Comparison of ENCODE assay signal across 11 cellular contexts in genomic region chr5:177358333-177358939, GRCh38. TPM values are rescaled to one million over a fixed set of nuclear protein-coding genes. Genes with fewer than 3 reads are reported as not detected.
DNase-seq lines count a peak whose midpoint lies in the region; ATAC-seq and TF ChIP-seq lines count a peak whose summit lies in the region.
"Had no signal": no experiment of that assay in that cellular context is flagged by ENCODE, and none has a peak within 500 bp of the region (broad histone marks: within the 10 kb centered on the region; RNA-seq: fewer than 3 reads in every experiment).

No MANE protein-coding gene starts in this region.

- H3K4me3 Mint-ChIP-seq in dendritic cell treated with granulocyte-macrophage colony-stimulating factor and Interleukin-4, amounts not matched to agents 40 ng/mL and 50 ng/mL, for 4 days = peak overlapping the region; percentile 94
- peak overlapping the region; percentile 48 for H3K4me3 Mint-ChIP-seq in neural progenitor cell

- H3K36me3 ChIP-seq in Loucy (ENCODE audit: insufficient read depth, low read length) = no peaks in the 10 kb centered on the region
- no peaks in the 10 kb centered on the region for H3K36me3 ChIP-seq in neural progenitor cell
- no peaks in the 10 kb centered on the region for H3K36me3 ChIP-seq in smooth muscle cell (ENCODE audit: low read depth)
- H3K36me3 ChIP-seq: HAP-1 had no signal

- H3K9me3 ChIP-seq in Loucy (ENCODE audit: insufficient read depth, low read depth, low read length) = no peaks in the 10 kb centered on the region
- no peaks in the 10 kb centered on the region for H3K9me3 ChIP-seq in neural progenitor cell (ENCODE audit: low read depth)
- no peaks in the 10 kb centered on the region for H3K9me3 ChIP-seq in smooth muscle cell (replicated peaks; ENCODE audit: low read depth)

- TF ChIP-seq CTCF in Loucy (conservative IDR thresholded peaks at IDR 0.05; ENCODE audit: low read length) = no peak
- TF ChIP-seq CTCF in neural progenitor cell (IDR thresholded peaks at IDR 0.05) = no peak
- TF ChIP-seq CTCF in smooth muscle cell (IDR thresholded peaks at IDR 0.05; ENCODE audit: borderline replicate concordance, insufficient read depth, poor library complexity, severe bottlenecking) = no peak

- H4K20me1 ChIP-seq in Loucy (ENCODE audit: insufficient read depth, low read length, poor library complexity, severe bottlenecking) (no peaks in the 10 kb centered on the region), neural progenitor cell (ENCODE audit: low read depth) (no peaks in the 10 kb centered on the region), smooth muscle cell (ENCODE audit: low read depth) (no peaks in the 10 kb centered on the region)

- no peak for ATAC-seq in HG02870 (IDR thresholded peaks at IDR 0.05; ENCODE audit: unreplicated experiment)

- no peaks in the 10 kb centered on the region for H3F3A ChIP-seq in Loucy (ENCODE audit: low read depth)
- H3F3A ChIP-seq in neural progenitor cell (ENCODE audit: low read depth) = peaks cover 10% of the 10 kb centered on the region
- H3F3A ChIP-seq in smooth muscle cell (ENCODE audit: low read depth) = no peaks in the 10 kb centered on the region

- peaks cover 40% of the 10 kb centered on the region for H3K36me3 Mint-ChIP-seq in dendritic cell treated with granulocyte-macrophage colony-stimulating factor and Interleukin-4, amounts not matched to agents 40 ng/mL and 50 ng/mL, for 4 days (ENCODE audit: low read depth)
- no peaks in the 10 kb centered on the region for H3K36me3 Mint-ChIP-seq in neural progenitor cell

- H3K4me1 ChIP-seq in Loucy (ENCODE audit: insufficient read depth, low read length, poor library complexity, severe bottlenecking) (peaks cover 36% of the 10 kb centered on the region), neural progenitor cell (peaks cover 6% of the 10 kb centered on the region), smooth muscle cell (ENCODE audit: low read depth) (peaks cover 8% of the 10 kb centered on the region)

- H2AFZ ChIP-seq in Loucy (ENCODE audit: low read length) (no peak overlapping the region), neural progenitor cell (replicated peaks) (no peak overlapping the region), smooth muscle cell (ENCODE audit: low read depth) (no peak overlapping the region)

- H3K79me2 ChIP-seq in Loucy (ENCODE audit: insufficient read depth, low read length) (peaks cover 25% of the 10 kb centered on the region; the same call in 1 of the 2 replicates), neural progenitor cell (ENCODE audit: low read depth) (no peaks in the 10 kb centered on the region), smooth muscle cell (ENCODE audit: low read depth) (no peaks in the 10 kb centered on the region)

- H3K9ac ChIP-seq in Loucy (ENCODE audit: low read depth, low read length, poor library complexity, severe bottlenecking) = peak overlapping the region; percentile 88
- H3K9ac ChIP-seq in neural progenitor cell = no peak overlapping the region
- no peak overlapping the region for H3K9ac ChIP-seq in smooth muscle cell (ENCODE audit: low read depth)

- peak overlapping the region; percentile 70 for H3K4me3 ChIP-seq in GM08714 (ENCODE audit: low read length)
- peak overlapping the region; percentile 92 for H3K4me3 ChIP-seq in Loucy (ENCODE audit: low read length, poor library complexity, severe bottlenecking)
- H3K4me3 ChIP-seq in neural progenitor cell = no peak overlapping the region
- H3K4me3 ChIP-seq in smooth muscle cell = no peak overlapping the region
- H3K4me3 ChIP-seq: HAP-1 had no signal

- H3K27ac Mint-ChIP-seq in dendritic cell treated with granulocyte-macrophage colony-stimulating factor and Interleukin-4, amounts not matched to agents 40 ng/mL and 50 ng/mL, for 4 days = peak overlapping the region; percentile 84
- peak overlapping the region; percentile 78 for H3K27ac Mint-ChIP-seq in neural progenitor cell

- H3K4me1 Mint-ChIP-seq in dendritic cell treated with granulocyte-macrophage colony-stimulating factor and Interleukin-4, amounts not matched to agents 40 ng/mL and 50 ng/mL, for 4 days (ENCODE audit: low read depth) = peaks cover 95% of the 10 kb centered on the region
- H3K4me1 Mint-ChIP-seq in neural progenitor cell = peaks cover 37% of the 10 kb centered on the region

- no peak overlapping the region for H3K27ac ChIP-seq in neural progenitor cell
- no peak overlapping the region for H3K27ac ChIP-seq in smooth muscle cell (ENCODE audit: low read depth)

- WGBS in smooth muscle cell (ENCODE audit: low lambda C conversion rate) = 83% methylated on average over 6 of the region's 6 CpGs

- H3K9me2 ChIP-seq in Loucy (replicated peaks; ENCODE audit: low read depth, low read length) = no peaks in the 10 kb centered on the region

- DNase-seq in neural progenitor cell (ENCODE audit: low spot score) = no peak
- no peak for DNase-seq in smooth muscle cell (lab: John Stamatoyannopoulos, UW; ENCODE audit: unreplicated experiment)
- no peak for DNase-seq in hepatic stellate cell (ENCODE audit: low spot score)
- no peak for DNase-seq in NCI-H774 (lab: John Stamatoyannopoulos, UW)

- intact Hi-C loops in dendritic cell treated with granulocyte-macrophage colony-stimulating factor and Interleukin-4, amounts not matched to agents 40 ng/mL and 50 ng/mL, for 4 days (cut with micrococcal nuclease) = loop anchor here (5.0 kb wide), 1 partner anchor 51 kb away; no protein-coding TSS in a partner anchor

- H3K9me3 Mint-ChIP-seq in dendritic cell treated with granulocyte-macrophage colony-stimulating factor and Interleukin-4, amounts not matched to agents 40 ng/mL and 50 ng/mL, for 4 days = peaks cover 6% of the 10 kb centered on the region
- H3K9me3 Mint-ChIP-seq in neural progenitor cell = peaks cover 2% of the 10 kb centered on the region

- peak overlapping the region; percentile 92 for H3K4me2 ChIP-seq in Loucy (ENCODE audit: low read depth, low read length, poor library complexity, severe bottlenecking)
- H3K4me2 ChIP-seq in neural progenitor cell = no peak overlapping the region
- H3K4me2 ChIP-seq in smooth muscle cell = no peak overlapping the region

- no peaks in the 10 kb centered on the region for H3K27me3 ChIP-seq in Loucy (ENCODE audit: insufficient read depth, low read length, poor library complexity, severe bottlenecking)
- H3K27me3 ChIP-seq in neural progenitor cell = peaks cover 21% of the 10 kb centered on the region
- no peaks in the 10 kb centered on the region for H3K27me3 ChIP-seq in smooth muscle cell (ENCODE audit: low read depth)

- H3K27me3 Mint-ChIP-seq in dendritic cell treated with granulocyte-macrophage colony-stimulating factor and Interleukin-4, amounts not matched to agents 40 ng/mL and 50 ng/mL, for 4 days = no peaks in the 10 kb centered on the region
- peaks cover 23% of the 10 kb centered on the region for H3K27me3 Mint-ChIP-seq in neural progenitor cell (ENCODE audit: insufficient read depth, low read depth)

RNA-seq across cellular contexts. Expression of gene RGS14, which starts 0.7 kb away (rescaled TPM):
- 3.2 and 19.0 TPM in 2 replicates for total RNA-seq in neural progenitor cell (ENCODE audit: low replicate concordance)
- total RNA-seq in smooth muscle cell = 6.0 and 38.5 TPM in 2 replicates
- polyA plus RNA-seq in smooth muscle cell = 23.3 and 23.8 TPM in 2 replicates

RNA-seq across cellular contexts. Expression of gene LMAN2, which starts 7.0 kb away (rescaled TPM):
- 96.5 and 116 TPM in 2 replicates for total RNA-seq in neural progenitor cell (ENCODE audit: low replicate concordance)
- 178 and 241 TPM in 2 replicates for total RNA-seq in smooth muscle cell
- polyA plus RNA-seq in smooth muscle cell = 236 and 253 TPM in 2 replicates

RNA-seq across cellular contexts. Expression of gene SLC34A1, which starts 25.8 kb away (rescaled TPM):
- total RNA-seq in neural progenitor cell (ENCODE audit: low replicate concordance) (not detected in 2 replicates), smooth muscle cell (not detected in 2 replicates)
- polyA plus RNA-seq in smooth muscle cell = not detected in 2 replicates
- total RNA-seq: fibroblast of villous mesenchyme, LHCN-M2 had no signal

RNA-seq across cellular contexts. Expression of gene PFN3, which starts 42.0 kb away (rescaled TPM):
- not detected in 2 replicates for total RNA-seq in neural progenitor cell (ENCODE audit: low replicate concordance)
- not detected in 2 replicates for total RNA-seq in smooth muscle cell
- not detected in 2 replicates for polyA plus RNA-seq in smooth muscle cell
- total RNA-seq: fibroblast of villous mesenchyme, LHCN-M2 had no signal

RNA-seq across cellular contexts. Expression of gene MXD3, which starts 46.7 kb away (rescaled TPM):
- total RNA-seq in neural progenitor cell (ENCODE audit: low replicate concordance) = 31.1 and 65.4 TPM in 2 replicates
- total RNA-seq in smooth muscle cell = 8.6 and 16.9 TPM in 2 replicates
- 14.9 and 15.6 TPM in 2 replicates for polyA plus RNA-seq in smooth muscle cell

Comparison
In these comparisons a context has a peak if more than half of its experiments do, and no peak if none do; other contexts are left out.
1. H3K4me3 ChIP-seq: peak in GM08714 (single experiment) and Loucy (single experiment); none in neural progenitor cell (single experiment) and smooth muscle cell (single experiment).